ENCODE assay signal across 14 cellular contexts in the genomic region with DNA sequence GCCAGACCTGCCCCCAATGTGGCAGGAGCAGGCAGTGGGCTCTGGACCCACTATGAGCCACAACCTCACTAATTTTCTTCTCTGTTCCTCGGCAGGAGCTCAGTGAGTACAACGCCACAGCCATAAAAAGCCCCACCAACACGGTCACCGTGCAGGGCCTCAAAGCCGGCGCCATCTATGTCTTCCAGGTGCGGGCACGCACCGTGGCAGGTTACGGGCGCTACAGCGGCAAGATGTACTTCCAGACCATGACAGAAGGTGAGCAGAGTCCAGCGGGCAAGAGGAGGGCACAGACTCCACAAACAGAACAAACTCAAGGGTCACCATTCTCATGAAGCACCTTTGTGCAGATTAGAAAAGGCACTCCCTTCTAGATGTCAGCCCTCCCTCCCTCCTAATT.
"Had no signal": no experiment of that assay in that cellular context is flagged by ENCODE, and none has a peak within 500 bp of the region (broad histone marks: within the 10 kb centered on the region; RNA-seq: fewer than 3 reads in every experiment).

No MANE protein-coding gene starts in this region.

- H3K27me3 ChIP-seq: neutrophil, sigmoid colon, suprapubic skin had no signal

- H3K36me3 ChIP-seq: neutrophil, sigmoid colon, spleen, suprapubic skin, WERI-Rb-1 had no signal

- DNase-seq: activated CD4-positive, alpha-beta T cell treated with anti-CD3 and anti-CD28 coated beads, Interleukin-2, amount 50 U/mL, for 48 hours; activated naive CD4-positive, alpha-beta T cell treated with anti-CD3 and anti-CD28 coated beads, Interleukin-2, amount 10 ng/mL, durations not matched to agents 7 days and 5 days; endodermal cell; head of caudate nucleus; kidney glomerular epithelial cell; mesenchymal stem cell; naive thymus-derived CD8-positive, alpha-beta T cell; sigmoid colon; spleen; WERI-Rb-1 had no signal

- H3K9ac ChIP-seq: parathyroid adenoma had no signal

- H3K9me3 Mint-ChIP-seq: activated naive CD4-positive, alpha-beta T cell treated with anti-CD3 and anti-CD28 coated beads, Interleukin-2, amount 10 ng/mL, durations not matched to agents 7 days and 5 days; endodermal cell; stimulated activated naive CD8-positive, alpha-beta T cell treated with anti-CD3 and anti-CD28 coated beads, Interleukin-15, Interleukin-2, amounts not matched to agents 100 ng/mL and 50 ng/mL, for 24 hours had no signal

- H3K4me1 Mint-ChIP-seq: activated naive CD4-positive, alpha-beta T cell treated with anti-CD3 and anti-CD28 coated beads, Interleukin-2, amount 10 ng/mL, durations not matched to agents 7 days and 5 days; endodermal cell; naive thymus-derived CD8-positive, alpha-beta T cell had no signal

- H3K36me3 Mint-ChIP-seq: activated naive CD4-positive, alpha-beta T cell treated with anti-CD3 and anti-CD28 coated beads, Interleukin-2, amount 10 ng/mL, durations not matched to agents 7 days and 5 days; naive thymus-derived CD8-positive, alpha-beta T cell had no signal

- H3K27ac Mint-ChIP-seq: activated naive CD4-positive, alpha-beta T cell treated with anti-CD3 and anti-CD28 coated beads, Interleukin-2, amount 10 ng/mL, durations not matched to agents 7 days and 5 days; endodermal cell; naive thymus-derived CD8-positive, alpha-beta T cell; stimulated activated naive CD8-positive, alpha-beta T cell treated with anti-CD3 and anti-CD28 coated beads, Interleukin-15, Interleukin-2, amounts not matched to agents 100 ng/mL and 50 ng/mL, for 24 hours had no signal

- H3K4me1 ChIP-seq: parathyroid adenoma, sigmoid colon, spleen, suprapubic skin had no signal

- H3K4me3 Mint-ChIP-seq: activated naive CD4-positive, alpha-beta T cell treated with anti-CD3 and anti-CD28 coated beads, Interleukin-2, amount 10 ng/mL, durations not matched to agents 7 days and 5 days; endodermal cell; naive thymus-derived CD8-positive, alpha-beta T cell; stimulated activated naive CD8-positive, alpha-beta T cell treated with anti-CD3 and anti-CD28 coated beads, Interleukin-15, Interleukin-2, amounts not matched to agents 100 ng/mL and 50 ng/mL, for 24 hours had no signal

- H3K9me3 ChIP-seq: neutrophil, sigmoid colon, spleen, suprapubic skin had no signal

- H3K27ac ChIP-seq: neutrophil, parathyroid adenoma, sigmoid colon, spleen, suprapubic skin, WERI-Rb-1 had no signal

- H3K4me3 ChIP-seq: sigmoid colon, spleen, suprapubic skin had no signal
